ENCODE assay signal across 8 cellular contexts in genomic region chr2:206764673-206765241, GRCh38. TPM values are rescaled to one million over a fixed set of nuclear protein-coding genes. Genes with fewer than 3 reads are reported as not detected.
DNase-seq lines count a peak whose midpoint lies in the region; ATAC-seq and TF ChIP-seq lines count a peak whose summit lies in the region.

No MANE protein-coding gene starts in this region.

- H3K36me3 ChIP-seq in CD8-positive, alpha-beta T cell (ENCODE audit: insufficient read depth, low read length): peaks cover 8% of the 10 kb centered on the region
- H3K36me3 ChIP-seq in H7 (replicated peaks; ENCODE audit: control insufficient read depth, insufficient read depth, low read length): no peaks in the 10 kb centered on the region; the same call in 1 of the 2 replicates
- H3K36me3 ChIP-seq in iPS-20b (ENCODE audit: insufficient read depth, low read depth, low read length): peaks cover 29% of the 10 kb centered on the region
- H3K36me3 ChIP-seq in subcutaneous abdominal adipose tissue (ENCODE audit: control insufficient read depth in 5 of 5, insufficient read depth in 5 of 5, low read length in 5 of 5): peaks cover 2 to 9% (median 6%) of the 10 kb centered on the region in 5 donors

- CTCF ChIA-PET in CD8-positive, alpha-beta T cell (lab: Charles Lee): interaction anchor here (0.8 to 1.1 kb wide), 2 partner anchors 11 to 17 kb away, joined by 3 to 4 read pairs; no protein-coding TSS in a partner anchor
- CTCF ChIA-PET in activated B cell treated with CpG ODN at 0.5 μM for 24 hours (lab: Charles Lee): interaction anchor here (1.2 to 1.3 kb wide), 2 partner anchors 36 to 679 kb away, joined by 3 read pairs; partner anchors contain the start of gene INO80D

- no peak for DNase-seq in CD8-positive, alpha-beta T cell
- peak; percentile 16 for DNase-seq in H7
- DNase-seq in activated B cell treated with CpG ODN at 0.5 μM for 24 hours: no peak
- no peak for DNase-seq in hepatic stellate cell (ENCODE audit: low spot score)

- POLR2A ChIA-PET in CD8-positive, alpha-beta T cell (lab: Charles Lee): interaction anchor here (0.7 to 1.7 kb wide), 8 partner anchors 18 to 947 kb away, joined by 3 to 10 read pairs (median 3); partner anchors contain the start of genes CCNYL1, CREB1, KLF7 and METTL21A
- POLR2A ChIA-PET in activated B cell treated with CpG ODN at 0.5 μM for 24 hours (lab: Charles Lee): interaction anchor here (0.6 to 1.6 kb wide), 12 partner anchors 17 to 1547 kb away, joined by 3 to 18 read pairs (median 5); partner anchors contain the start of genes CCNYL1, CREB1, FZD5 and KLF7

- H3K9me3 ChIP-seq in CD8-positive, alpha-beta T cell (ENCODE audit: low read length): no peaks in the 10 kb centered on the region
- H3K9me3 ChIP-seq in iPS-20b (ENCODE audit: insufficient read depth, low read depth, low read length) (no peaks in the 10 kb centered on the region), subcutaneous abdominal adipose tissue (ENCODE audit: control insufficient read depth in 5 of 5, low read length in 5 of 5) (no peaks in the 10 kb centered on the region)

- H3K9me3 Mint-ChIP-seq in CD8-positive, alpha-beta T cell: no peaks in the 10 kb centered on the region
- no peaks in the 10 kb centered on the region for H3K9me3 Mint-ChIP-seq in activated B cell treated with CpG ODN at 0.5 μM for 24 hours

- H3K4me3 ChIP-seq in CD8-positive, alpha-beta T cell (ENCODE audit: low read depth, low read length): peak overlapping the region; percentile 62
- peak overlapping the region; percentile 91 for H3K4me3 ChIP-seq in H7 (ENCODE audit: insufficient read depth, low read depth, low read length)
- H3K4me3 ChIP-seq in iPS-20b (ENCODE audit: low read length): peak overlapping the region; percentile 94
- peak overlapping the region; percentile 81 to 96 (median 92) for H3K4me3 ChIP-seq in subcutaneous abdominal adipose tissue (ENCODE audit: low read depth in 1 of 5, low read length in 5 of 5)

- intact Hi-C loops in CD8-positive, alpha-beta T cell (cut with DNase I, micrococcal nuclease): loop anchor here (1.0 to 10.0 kb wide), 11 partner anchors 17 to 1503 kb away; partner anchors contain the start of genes CREB1 (in 2 of the 2), PIKFYVE (in 2 of the 2), CCNYL1 (in 1 of the 2) and METTL21A (in 1 of the 2)
- intact Hi-C loops in activated B cell treated with CpG ODN at 0.5 μM for 24 hours (cut with micrococcal nuclease): loop anchor here (1.0 to 10.0 kb wide), 13 partner anchors 16 to 1553 kb away; partner anchors contain the start of genes ADAM23, CCNYL1, CREB1 and EEF1B2

- peak overlapping the region; percentile 97 for H3K27ac ChIP-seq in CD8-positive, alpha-beta T cell (ENCODE audit: low read depth, low read length)
- no peak overlapping the region for H3K27ac ChIP-seq in iPS-20b (ENCODE audit: low read length)
- peak overlapping the region; percentile 96 for H3K27ac ChIP-seq in subcutaneous abdominal adipose tissue (ENCODE audit: low read depth, low read length)

- peak overlapping the region; percentile 94 for H3K4me3 Mint-ChIP-seq in CD8-positive, alpha-beta T cell
- peak overlapping the region; percentile 94 for H3K4me3 Mint-ChIP-seq in activated B cell treated with CpG ODN at 0.5 μM for 24 hours

- no peak for TF ChIP-seq CTCF in CD8-positive, alpha-beta T cell (IDR thresholded peaks at IDR 0.05)
- no peak for TF ChIP-seq CTCF in activated B cell treated with CpG ODN at 0.5 μM for 24 hours (IDR thresholded peaks at IDR 0.05)

- H3K27me3 ChIP-seq in CD8-positive, alpha-beta T cell (ENCODE audit: insufficient read depth, low read length): no peaks in the 10 kb centered on the region
- peaks cover 2% of the 10 kb centered on the region; the same call in 1 of the 2 replicates for H3K27me3 ChIP-seq in H7 (ENCODE audit: control insufficient read depth, insufficient read depth, low read length)
- H3K27me3 ChIP-seq in iPS-20b (ENCODE audit: insufficient read depth, low read length): peaks cover 18% of the 10 kb centered on the region; the same call in 1 of the 2 replicates
- peaks cover 0 to 6% (median 0%) of the 10 kb centered on the region in 5 donors for H3K27me3 ChIP-seq in subcutaneous abdominal adipose tissue (ENCODE audit: control insufficient read depth in 5 of 5, insufficient read depth in 4 of 5, low read length in 5 of 5)

- H3K27ac Mint-ChIP-seq in CD8-positive, alpha-beta T cell: peak overlapping the region; percentile 98
- H3K27ac Mint-ChIP-seq in activated B cell treated with CpG ODN at 0.5 μM for 24 hours: peak overlapping the region; percentile 96

- H3K9ac ChIP-seq in iPS-20b (ENCODE audit: low read depth, low read length) (peak overlapping the region; percentile 96; the same call in 1 of the 2 replicates), subcutaneous abdominal adipose tissue (ENCODE audit: low read length in 5 of 5) (peak overlapping the region in 4 of 5 donors; percentile 10 to 98 (median 90))

- H3K4me1 Mint-ChIP-seq in CD8-positive, alpha-beta T cell (ENCODE audit: low read depth): peaks cover 36% of the 10 kb centered on the region
- H3K4me1 Mint-ChIP-seq in activated B cell treated with CpG ODN at 0.5 μM for 24 hours: peaks cover 34% of the 10 kb centered on the region

- H3K27me3 Mint-ChIP-seq in CD8-positive, alpha-beta T cell (ENCODE audit: low read depth): no peaks in the 10 kb centered on the region
- H3K27me3 Mint-ChIP-seq in activated B cell treated with CpG ODN at 0.5 μM for 24 hours: peaks cover 3% of the 10 kb centered on the region

- H3K4me1 ChIP-seq in CD8-positive, alpha-beta T cell (ENCODE audit: insufficient read depth, low read length): peaks cover 40% of the 10 kb centered on the region
- peaks cover 7% of the 10 kb centered on the region; the same call in 1 of the 2 replicates for H3K4me1 ChIP-seq in iPS-20b (ENCODE audit: insufficient read depth, low read length)
- H3K4me1 ChIP-seq in subcutaneous abdominal adipose tissue (ENCODE audit: control insufficient read depth in 5 of 5, insufficient read depth in 5 of 5, low read length in 5 of 5): peaks cover 1 to 16% (median 13%) of the 10 kb centered on the region in 5 donors

- ATAC-seq in CD8-positive, alpha-beta T cell: no peak
- ATAC-seq in activated B cell treated with CpG ODN at 0.5 μM for 24 hours (ENCODE audit: low read depth) (no peak), GM18498 (IDR thresholded peaks at IDR 0.05; ENCODE audit: unreplicated experiment) (no peak)
- ATAC-seq in activated CD4-positive, CD25-positive, alpha-beta regulatory T cell treated with anti-CD3 and anti-CD28 coated beads, Interleukin-2, amount 50 U/mL, for 24 hours: no peak

- H3K36me3 Mint-ChIP-seq in CD8-positive, alpha-beta T cell: peaks cover 32% of the 10 kb centered on the region
- peaks cover 27% of the 10 kb centered on the region for H3K36me3 Mint-ChIP-seq in activated B cell treated with CpG ODN at 0.5 μM for 24 hours (ENCODE audit: low read depth)

RNA-seq across cellular contexts. Expression of gene MDH1B, which starts 0.4 kb away (rescaled TPM):
- total RNA-seq in CD8-positive, alpha-beta T cell: under 1 TPM; 0.19 to 0.33 TPM
- 2.0 and 2.2 TPM in 2 replicates for total RNA-seq in H7 (2014; rRNA removed; shearing (Covaris generic))
- not detected in 2 replicates for total RNA-seq in activated B cell treated with CpG ODN at 0.5 μM for 24 hours

RNA-seq across cellular contexts. Expression of gene FASTKD2, which starts 0.6 kb away (rescaled TPM):
- total RNA-seq in CD8-positive, alpha-beta T cell: 10 to 100 TPM; 31.3 to 33.8 TPM
- total RNA-seq in H7 (2014; rRNA removed; shearing (Covaris generic)): 56.5 and 58.6 TPM in 2 replicates
- 29.1 and 29.6 TPM in 2 replicates for total RNA-seq in activated B cell treated with CpG ODN at 0.5 μM for 24 hours

RNA-seq across cellular contexts. Expression of gene DYTN, which starts 46.6 kb away (rescaled TPM):
- total RNA-seq in CD8-positive, alpha-beta T cell: not detected
- total RNA-seq in H7 (2014; rRNA removed; shearing (Covaris generic)): not detected in 2 replicates
- not detected in 2 replicates for total RNA-seq in activated B cell treated with CpG ODN at 0.5 μM for 24 hours
